7 cellular contexts compared by ENCODE assay signal in the genomic region with DNA sequence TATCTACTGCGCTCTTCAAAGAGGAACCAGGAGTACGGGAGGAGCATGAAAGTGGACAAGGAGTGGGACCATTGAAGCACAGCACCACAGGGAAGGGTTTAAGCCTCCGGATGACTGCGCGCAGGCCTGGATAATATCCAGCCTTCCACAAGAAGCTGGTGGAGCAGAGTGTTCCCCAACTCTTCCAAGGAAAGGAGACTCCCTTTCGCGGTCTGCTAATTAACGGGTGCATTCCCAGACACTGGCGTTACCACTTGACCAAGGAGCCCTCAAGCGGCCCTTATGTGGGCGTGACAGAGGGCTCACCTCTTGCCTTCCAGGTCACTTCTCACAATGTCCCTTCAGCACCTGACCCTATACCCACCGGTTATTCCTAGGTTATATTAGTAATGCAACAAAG. TPM values are rescaled to one million over a fixed set of nuclear protein-coding genes. Genes with fewer than 3 reads are reported as not detected.
DNase-seq lines count a peak whose midpoint lies in the region; ATAC-seq, FAIRE-seq and TF ChIP-seq lines count a peak whose summit lies in the region.
"Not testable (repeated sequence)": the region's sequence is repeated elsewhere in the genome, so short reads cannot be mapped to it uniquely, and the experiment has no call there.

No MANE protein-coding gene starts in this region.

- not testable (repeated sequence) for H2BK12ac ChIP-seq in H9 (ENCODE audit: insufficient read length, low read depth, low read length)

- not testable (repeated sequence) for FAIRE-seq in small intestine (lab: Jason Lieb, UNC)

- intact Hi-C loops in MCF 10A (cut with micrococcal nuclease); thyroid gland (cut with DNase I): not testable (repeated sequence)

- H3K27ac Mint-ChIP-seq in H9 (peak overlapping the region in 2 of 3 experiments; percentile 5 to 24; a peak in 1 of 7 replicates), MCF 10A (ENCODE audit: low read depth, unreplicated experiment) (peak overlapping the region; percentile 81)
- not testable (repeated sequence) for H3K27ac Mint-ChIP-seq in nephron

- peak overlapping the region; percentile 57 for H3K27ac ChIP-seq in 22Rv1
- not testable (repeated sequence) for H3K27ac ChIP-seq in H9 (ENCODE audit: insufficient read length, low read depth, low read length)
- H3K27ac ChIP-seq in RWPE2 (ENCODE audit: poor library complexity, severe bottlenecking): peak overlapping the region; percentile 39
- H3K27ac ChIP-seq in small intestine (ENCODE audit: low read depth in 1 of 2, low read length in 1 of 2): peak overlapping the region; percentile 1 to 77
- H3K27ac ChIP-seq in thyroid gland: peak overlapping the region; percentile 25 to 76 (median 52)

- not testable (repeated sequence) for H2BK20ac ChIP-seq in H9 (ENCODE audit: low read depth, low read length, poor library complexity, severe bottlenecking)

- not testable (repeated sequence) for TF ChIP-seq CTCF in 22Rv1 (IDR thresholded peaks at IDR 0.05); H9 (conservative IDR thresholded peaks at IDR 0.05); RWPE2 (IDR thresholded peaks at IDR 0.05; ENCODE audit: poor library complexity, severe bottlenecking); MCF 10A (IDR thresholded peaks at IDR 0.05; ENCODE audit: unreplicated experiment); nephron (IDR thresholded peaks at IDR 0.05; ENCODE audit: unreplicated experiment in 3 of 3); thyroid gland (IDR thresholded peaks at IDR 0.05)

- H3K36me3 Mint-ChIP-seq in H9 (ENCODE audit: insufficient read depth in 1 of 3, low read depth in 3 of 3); nephron (ENCODE audit: low read depth): not testable (repeated sequence)
- peaks cover 29% of the 10 kb centered on the region for H3K36me3 Mint-ChIP-seq in MCF 10A (ENCODE audit: insufficient read depth, unreplicated experiment)

- ATAC-seq in RWPE2 (ENCODE audit: low read depth): not testable (repeated sequence)

- not testable (repeated sequence) for H3K79me1 ChIP-seq in H9 (ENCODE audit: insufficient read depth, low read depth, low read length, poor library complexity, severe bottlenecking)

- CTCF ChIA-PET in MCF 10A (lab: Yijun Ruan, JAX): interaction anchor here (0.6 to 2.3 kb wide), 8 partner anchors 8 to 46 kb away, joined by 3 to 24 read pairs (median 8); no protein-coding TSS in a partner anchor

- not testable (repeated sequence) for H3K14ac ChIP-seq in H9 (ENCODE audit: insufficient read depth, low read length)

- not testable (repeated sequence) for H3K4me1 ChIP-seq in H9 (ENCODE audit: insufficient read depth, low read length)
- peaks cover 26% of the 10 kb centered on the region for H3K4me1 ChIP-seq in RWPE2 (ENCODE audit: insufficient read depth, poor library complexity, severe bottlenecking)
- peaks cover 17 to 19% of the 10 kb centered on the region in 2 donors for H3K4me1 ChIP-seq in small intestine (ENCODE audit: control insufficient read depth in 2 of 2, insufficient read depth in 1 of 2, low read depth in 1 of 2, low read length in 1 of 2)
- H3K4me1 ChIP-seq in thyroid gland: peaks cover 59 to 76% of the 10 kb centered on the region in 2 donors

- H3K4me3 Mint-ChIP-seq in H9; MCF 10A (ENCODE audit: unreplicated experiment): not testable (repeated sequence)
- H3K4me3 Mint-ChIP-seq in nephron: peak overlapping the region; percentile 3 to 52 (median 11)

- H3K4me2 ChIP-seq in H9 (ENCODE audit: insufficient read depth, insufficient read length, low read length): not testable (repeated sequence)

- H3K4me3 ChIP-seq in RWPE2 (ENCODE audit: severe bottlenecking); small intestine (ENCODE audit: low read depth in 1 of 2, low read length in 2 of 2); thyroid gland (replicated peaks in 1 of 3): not testable (repeated sequence)

- not testable (repeated sequence) for H4K20me1 ChIP-seq in H9 (ENCODE audit: control insufficient read depth, insufficient read depth, insufficient read length)

- not testable (repeated sequence) for H3K9ac ChIP-seq in H9 (ENCODE audit: extremely low read depth, insufficient read length, low read length)

- H3K23ac ChIP-seq in H9 (ENCODE audit: insufficient read length, low read depth, low read length): not testable (repeated sequence)

- H3K27me3 Mint-ChIP-seq in H9 (ENCODE audit: low read depth) (peaks cover 17% of the 10 kb centered on the region), nephron (ENCODE audit: low read depth) (peaks cover 55% of the 10 kb centered on the region)
- H3K27me3 Mint-ChIP-seq in MCF 10A (ENCODE audit: insufficient read depth, unreplicated experiment): not testable (repeated sequence)

- H4K91ac ChIP-seq in H9 (ENCODE audit: insufficient read length, low read depth, low read length): not testable (repeated sequence)

- not testable (repeated sequence) for H2BK5ac ChIP-seq in H9 (ENCODE audit: insufficient read length, low read length)

- not testable (repeated sequence) for H3K27me3 ChIP-seq in H9 (ENCODE audit: insufficient read depth, low read length); RWPE2 (ENCODE audit: insufficient read depth, poor library complexity, severe bottlenecking); small intestine (ENCODE audit: control insufficient read depth in 2 of 2, insufficient read depth in 2 of 2, low read length in 2 of 2); thyroid gland

- POLR2A ChIA-PET in MCF 10A (lab: Yijun Ruan, JAX): interaction anchor here (0.9 to 4.5 kb wide), 4 partner anchors 10 to 55 kb away, joined by 3 to 51 read pairs (median 3); a partner anchor contains a TSS

- not testable (repeated sequence) for H2AK5ac ChIP-seq in H9 (ENCODE audit: insufficient read length, low read length)

- H3K4me1 Mint-ChIP-seq in H9 (peaks cover 57 to 62% of the 10 kb centered on the region in 2 experiments), MCF 10A (ENCODE audit: insufficient read depth, unreplicated experiment) (peaks cover 59% of the 10 kb centered on the region), nephron (peaks cover 18% of the 10 kb centered on the region)

- H3K9me3 ChIP-seq in H9 (ENCODE audit: control insufficient read depth, low read depth, low read length); RWPE2 (ENCODE audit: severe bottlenecking); small intestine (ENCODE audit: control insufficient read depth, low read depth); thyroid gland: not testable (repeated sequence)

- not testable (repeated sequence) for DNase-seq in H9; RWPE2 (ENCODE audit: low spot score); MCF 10A (ENCODE audit: unreplicated experiment)
- DNase-seq in small intestine (peak; percentile 44), thyroid gland (peak; percentile 91 to 94)

- not testable (repeated sequence) for H2AFZ ChIP-seq in H9 (ENCODE audit: low read length)

- not testable (repeated sequence) for H4K8ac ChIP-seq in H9 (replicated peaks; ENCODE audit: insufficient read length, low read depth, low read length)

- not testable (repeated sequence) for H3K18ac ChIP-seq in H9 (ENCODE audit: insufficient read length, low read depth, low read length)

- BruUV-seq in MCF 10A (replicated peaks; lab: Mats Ljungman, UMichigan): not testable (repeated sequence)

- H4K5ac ChIP-seq in H9 (ENCODE audit: insufficient read length, low read depth, low read length): not testable (repeated sequence)

- H2BK15ac ChIP-seq in H9 (ENCODE audit: low read depth, low read length): not testable (repeated sequence)

- H3K4ac ChIP-seq in H9 (ENCODE audit: low read depth, low read length): not testable (repeated sequence)

- H3K79me2 ChIP-seq in H9 (ENCODE audit: insufficient read depth, low read length): not testable (repeated sequence)

- not testable (repeated sequence) for H3K9me3 Mint-ChIP-seq in H9; MCF 10A (ENCODE audit: unreplicated experiment); nephron

- peaks cover 58% of the 10 kb centered on the region for H3K36me3 ChIP-seq in RWPE2 (ENCODE audit: low read depth)
- not testable (repeated sequence) for H3K36me3 ChIP-seq in small intestine (ENCODE audit: control insufficient read depth in 2 of 2, insufficient read depth in 2 of 2, low read length in 2 of 2); thyroid gland

- H3K23me2 ChIP-seq in H9 (ENCODE audit: insufficient read length, low read depth, low read length, poor library complexity, severe bottlenecking): peaks cover 11% of the 10 kb centered on the region

- not testable (repeated sequence) for H2BK120ac ChIP-seq in H9 (ENCODE audit: low read depth, low read length, poor library complexity, severe bottlenecking)

- TF ChIP-seq POLR2A in thyroid gland (IDR thresholded peaks at IDR 0.05): not testable (repeated sequence)

- not testable (repeated sequence) for H3K56ac ChIP-seq in H9 (ENCODE audit: insufficient read length, low read depth, low read length)

- H3T11ph ChIP-seq in H9 (ENCODE audit: low read length): not testable (repeated sequence)

- WGBS in H9 (ENCODE audit: extremely low coverage, insufficient read length, low lambda C conversion rate): no CpG with 5 or more reads among the region's 12 CpGs
- 87 to 93% (median 87%) methylated on average over 12 of the region's 12 CpGs for WGBS in small intestine, 3 donors
- 43 to 48% methylated on average over 12 of the region's 12 CpGs for WGBS in thyroid gland, 2 donors

RNA-seq across cellular contexts. Expression of a gene that starts 10.4 kb away (rescaled TPM):
- total RNA-seq in H9 (2021) (39.1 and 40.3 TPM in 2 replicates), MCF 10A (2022) (86.9 and 109 TPM in 2 replicates), thyroid gland (100 to 1,000 TPM in 2 of 4 donors, 10 to 100 TPM in 2; 77.8 to 145 (median 105) TPM)
- polyA plus RNA-seq in small intestine: 10 to 100 TPM; 51.6 to 62.7 (median 55.5) TPM

RNA-seq across cellular contexts. Expression of a gene that starts 51.5 kb away (rescaled TPM):
- total RNA-seq in H9 (2021): 40.0 and 41.4 TPM in 2 replicates
- total RNA-seq in MCF 10A (2022): 45.8 and 57.7 TPM in 2 replicates
- 100 to 1,000 TPM in 1 of 3 donors, 10 to 100 TPM in 2; 75.6 to 100 (median 85.7) TPM for polyA plus RNA-seq in small intestine
- total RNA-seq in thyroid gland: 1 to 10 TPM; 2.3 to 8.5 (median 4.6) TPM
